1 cellular context compared by ENCODE assay signal in genomic region chr6:6646859-6647258, GRCh38.
TF ChIP-seq lines count a peak whose summit lies in the region.

No MANE protein-coding gene starts in this region.

TF ChIP-seq in WTC11, 78 proteins besides CTCF, POLR2A, EP300 and RAD21 (continued from another document):
- TF ChIP-seq ZNF532 (CRISPR knock-in tag; IDR thresholded peaks at IDR 0.05; ENCODE audit: borderline replicate concordance): no peak
- TF ChIP-seq PRDM15 (CRISPR knock-in tag; IDR thresholded peaks at IDR 0.05): no peak
- no peak for TF ChIP-seq ZBTB21 (CRISPR knock-in tag; IDR thresholded peaks at IDR 0.05; ENCODE audit: borderline replicate concordance)
- TF ChIP-seq ELF4 (CRISPR knock-in tag; IDR thresholded peaks at IDR 0.05; ENCODE audit: low read depth): no peak
- no peak for TF ChIP-seq NR1H2 (CRISPR knock-in tag; IDR thresholded peaks at IDR 0.05)
- no peak for TF ChIP-seq E2F5 (CRISPR knock-in tag; IDR thresholded peaks at IDR 0.05)
- TF ChIP-seq ZNF396 (CRISPR knock-in tag; IDR thresholded peaks at IDR 0.05; ENCODE audit: borderline replicate concordance): no peak
- TF ChIP-seq ZMAT4 (CRISPR knock-in tag; IDR thresholded peaks at IDR 0.05): no peak
- no peak for TF ChIP-seq SMAD3 (CRISPR knock-in tag; IDR thresholded peaks at IDR 0.05; ENCODE audit: borderline replicate concordance)
